ENCODE assay signal across 20 cellular contexts in genomic region chr16:67825119-67825518, GRCh38. TPM values are rescaled to one million over a fixed set of nuclear protein-coding genes. Genes with fewer than 3 reads are reported as not detected.
DNase-seq lines count a peak whose midpoint lies in the region; ATAC-seq, FAIRE-seq and TF ChIP-seq lines count a peak whose summit lies in the region.
"Had no signal": no experiment of that assay in that cellular context is flagged by ENCODE, and none has a peak within 500 bp of the region (broad histone marks: within the 10 kb centered on the region; RNA-seq: fewer than 3 reads in every experiment).

No MANE protein-coding gene starts in this region.

- no peak overlapping the region for H4K91ac ChIP-seq in H1 (replicated peaks; ENCODE audit: insufficient read length, low read length)

- H3K4me3 ChIP-seq in HEK293 (ENCODE audit: low read depth, low read length), result no peak overlapping the region
- H3K4me3 ChIP-seq in H1 (ENCODE audit: extremely low read depth in 1 of 4, insufficient read depth in 2 of 4, low read depth in 3 of 4, low read length in 4 of 4), result no peak overlapping the region; a peak in 1 of 8 replicates
- no peak overlapping the region for H3K4me3 ChIP-seq in osteoblast (ENCODE audit: insufficient read depth, low read length)
- no peak overlapping the region for H3K4me3 ChIP-seq in CD8-positive, alpha-beta memory T cell (ENCODE audit: low read length)
- H3K4me3 ChIP-seq: A549, SJSA1 had no signal

- DNase-seq in H1 (ENCODE audit: low read depth in 1 of 2, low spot score in 2 of 2) (no peak), osteoblast (ENCODE audit: insufficient read length, low spot score, missing footprints) (peak; percentile 32)
- no peak for DNase-seq in CD8-positive, alpha-beta memory T cell
- DNase-seq: EL, GF-D8, H7, HFFc6, NCI-H1105, NCI-H146, NCI-H2029 treated with DMSO at 0.1 percent for 48 hours, NCI-H446, NCI-H526, OCI-M1 had no signal

- H4K5ac ChIP-seq in H1 (ENCODE audit: insufficient read length, low read depth, low read length), result no peak overlapping the region

- no peak overlapping the region for H2BK120ac ChIP-seq in H1 (replicated peaks; ENCODE audit: low read depth, low read length)

- no peak overlapping the region for H3K4ac ChIP-seq in H1 (replicated peaks; ENCODE audit: insufficient read length, low read depth, low read length)

- H3K4me2 ChIP-seq in H1 (ENCODE audit: insufficient read depth in 1 of 2, low read depth in 2 of 2, low read length in 2 of 2) (no peak overlapping the region), osteoblast (ENCODE audit: insufficient read depth, low read length) (no peak overlapping the region)
- H3K4me2 ChIP-seq: A549, KMS-11 had no signal

- H3K4me3 Mint-ChIP-seq in CD8-positive, alpha-beta memory T cell, result no peak overlapping the region
- H3K4me3 Mint-ChIP-seq: B cell, HFFc6 had no signal

- H3K36me3 ChIP-seq in HEK293 (ENCODE audit: control insufficient read depth in 2 of 2, insufficient read depth in 1 of 2, low read length in 2 of 2) (peaks cover 0 to 47% of the 10 kb centered on the region in 2 experiments; a peak in 2 of 3 replicates), H1 (ENCODE audit: control insufficient read depth in 2 of 4, insufficient read depth in 4 of 4, low read length in 3 of 4) (peaks cover 5 to 25% (median 8%) of the 10 kb centered on the region in 4 experiments; a peak in 7 of 8 replicates), osteoblast (ENCODE audit: insufficient read depth, low read length) (peaks cover 21% of the 10 kb centered on the region)
- no peaks in the 10 kb centered on the region for H3K36me3 ChIP-seq in CD8-positive, alpha-beta memory T cell (ENCODE audit: insufficient read depth, low read length)

- H3K27ac ChIP-seq in HEK293 (ENCODE audit: extremely low read depth, low read depth, low read length) (no peak overlapping the region), H1 (ENCODE audit: low read depth, low read length) (no peak overlapping the region), osteoblast (ENCODE audit: low read depth, low read length) (no peak overlapping the region)
- no peak overlapping the region for H3K27ac ChIP-seq in CD8-positive, alpha-beta memory T cell (ENCODE audit: low read depth, low read length)
- H3K27ac ChIP-seq: A549, KMS-11, SJSA1 had no signal

- H2BK12ac ChIP-seq in H1 (ENCODE audit: low read depth, low read length), result no peak overlapping the region

- H3K79me1 ChIP-seq in H1 (ENCODE audit: low read depth, low read length), result no peaks in the 10 kb centered on the region; the same call in 1 of the 2 replicates

- 0 out of 2 replicates have a peak overlapping the region, but pooled peaks have one; percentile 39 for H2AK5ac ChIP-seq in H1 (ENCODE audit: low read depth, low read length)

- H4K20me1 ChIP-seq in H1 (replicated peaks in 1 of 2; ENCODE audit: control insufficient read depth in 1 of 2, insufficient read depth in 2 of 2, low read length in 2 of 2) (peaks cover 3 to 4% of the 10 kb centered on the region in 2 experiments), osteoblast (ENCODE audit: insufficient read depth, low read length) (no peaks in the 10 kb centered on the region)

- H3K79me2 ChIP-seq in H1 (ENCODE audit: control insufficient read depth in 1 of 2, insufficient read depth in 2 of 2, low read length in 2 of 2), result no peaks in the 10 kb centered on the region
- H3K79me2 ChIP-seq in osteoblast (ENCODE audit: insufficient read depth, low read length), result no peaks in the 10 kb centered on the region

- TF ChIP-seq EP300 in H1 (IDR thresholded peaks at IDR 0.05; ENCODE audit: borderline replicate concordance in 1 of 2, low read depth in 2 of 2, low read length in 2 of 2), result no peak

- no peak overlapping the region for H3K9ac ChIP-seq in H1 (replicated peaks in 1 of 4; ENCODE audit: extremely low read depth in 1 of 4, low read depth in 3 of 4, low read length in 3 of 4)
- H3K9ac ChIP-seq: KMS-11 had no signal

- no peaks in the 10 kb centered on the region; a peak in 1 of 7 replicates for H3K27me3 ChIP-seq in H1 (replicated peaks in 1 of 4; ENCODE audit: control insufficient read depth in 3 of 4, extremely low read depth in 1 of 4, insufficient read depth in 3 of 4, low read length in 3 of 4)
- H3K27me3 ChIP-seq in osteoblast (ENCODE audit: insufficient read depth, low read length), result no peaks in the 10 kb centered on the region
- no peaks in the 10 kb centered on the region for H3K27me3 ChIP-seq in CD8-positive, alpha-beta memory T cell (ENCODE audit: insufficient read depth, low read length, poor library complexity, severe bottlenecking)
- H3K27me3 ChIP-seq: SJSA1 had no signal

- H3K23me2 ChIP-seq in H1 (ENCODE audit: low read depth, low read length), result no peaks in the 10 kb centered on the region

- POLR2A ChIA-PET in HEK293 (lab: Yijun Ruan, JAX), result interaction anchor here (1.0 to 2.4 kb wide), 3 partner anchors 14 to 111 kb away, joined by 3 to 11 read pairs (median 5); no protein-coding TSS in a partner anchor
- POLR2A ChIA-PET in H1 (lab: Charles Lee; ENCODE audit: partially characterized antibody), result interaction anchor here (1.7 to 3.2 kb wide), 2 partner anchors 9 to 15 kb away, joined by 7 to 15 read pairs; no protein-coding TSS in a partner anchor
- POLR2A ChIA-PET in CD8-positive, alpha-beta memory T cell (lab: Charles Lee), result no interaction called here

- TF ChIP-seq RAD21 in H1 (IDR thresholded peaks at IDR 0.05 in 1 of 2, conservative IDR thresholded peaks at IDR 0.05 in 1 of 2; ENCODE audit: low read depth in 2 of 2, low read length in 2 of 2), result no peak

- no peak overlapping the region for H2BK20ac ChIP-seq in H1 (ENCODE audit: low read length)

- no peak for ATAC-seq in HG02938 (IDR thresholded peaks at IDR 0.05; ENCODE audit: unreplicated experiment)
- ATAC-seq: A549 had no signal

- H3K4me1 ChIP-seq in HEK293 (ENCODE audit: control insufficient read depth, insufficient read depth, low read length), result no peaks in the 10 kb centered on the region
- peaks cover 0 to 2% (median 0%) of the 10 kb centered on the region in 4 experiments; a peak in 3 of 7 replicates for H3K4me1 ChIP-seq in H1 (replicated peaks in 1 of 4; ENCODE audit: control insufficient read depth in 3 of 4, insufficient read depth in 4 of 4, low read length in 3 of 4)
- no peaks in the 10 kb centered on the region for H3K4me1 ChIP-seq in osteoblast (ENCODE audit: insufficient read depth, low read length)
- no peaks in the 10 kb centered on the region for H3K4me1 ChIP-seq in CD8-positive, alpha-beta memory T cell (ENCODE audit: insufficient read depth, low read length)
- H3K4me1 ChIP-seq: A549, SJSA1 had no signal

- no peak for FAIRE-seq in H1 (lab: Jason Lieb, UNC)
- FAIRE-seq: A549, RCC 7860 had no signal

- no peak overlapping the region for H3K23ac ChIP-seq in H1 (ENCODE audit: insufficient read length)

- no peak overlapping the region for H3K18ac ChIP-seq in H1 (ENCODE audit: extremely low read depth, low read length)

- CTCF ChIA-PET in HEK293 (lab: Yijun Ruan, JAX) (interaction anchor here (4.0 kb wide), 1 partner anchor 9 kb away, joined by 40 read pairs; no protein-coding TSS in a partner anchor), H1 (lab: Charles Lee; ENCODE audit: partially characterized antibody) (interaction anchor here (1.4 to 11.6 kb wide), 4 partner anchors 11 to 38 kb away, joined by 4 to 100 read pairs (median 6); partner anchors contain the start of gene NUTF2)
- CTCF ChIA-PET in CD8-positive, alpha-beta memory T cell (lab: Charles Lee), result interaction anchor here (2.0 to 2.3 kb wide), 2 partner anchors 8 to 9 kb away, joined by 9 to 15 read pairs; no protein-coding TSS in a partner anchor

- H3K4me1 Mint-ChIP-seq in CD8-positive, alpha-beta memory T cell, result no peaks in the 10 kb centered on the region
- H3K4me1 Mint-ChIP-seq: B cell had no signal

- H4K8ac ChIP-seq in H1 (ENCODE audit: extremely low read depth, insufficient read depth, low read length), result peak overlapping the region; percentile 36; the same call in 1 of the 2 replicates

- H3K9me3 ChIP-seq in HEK293 (ENCODE audit: control insufficient read depth, insufficient read depth, low read depth, low read length) (no peaks in the 10 kb centered on the region), H1 (ENCODE audit: insufficient read depth in 2 of 2, low read depth in 1 of 2, low read length in 1 of 2) (no peaks in the 10 kb centered on the region), osteoblast (ENCODE audit: low read depth, low read length) (no peaks in the 10 kb centered on the region)
- no peaks in the 10 kb centered on the region for H3K9me3 ChIP-seq in CD8-positive, alpha-beta memory T cell (ENCODE audit: low read length)
- H3K9me3 ChIP-seq: A549, SJSA1 had no signal

- 71% methylated on average over 8 of the region's 8 CpGs; no CpG with 5 or more reads in 1 of the 2 experiments for WGBS in H1 (ENCODE audit: extremely low coverage in 1 of 2, insufficient coverage in 1 of 2, insufficient read length in 1 of 2, insufficient replicate concordance in 2 of 2, low coverage in 1 of 2, low lambda C conversion rate in 2 of 2, missing lambda C conversion rate in 1 of 2), 2 experiments

- no peaks in the 10 kb centered on the region for H3K27me3 Mint-ChIP-seq in CD8-positive, alpha-beta memory T cell
- H3K27me3 Mint-ChIP-seq: B cell had no signal

- H2AFZ ChIP-seq in H1 (ENCODE audit: low read length) (no peak overlapping the region), osteoblast (ENCODE audit: low read length) (no peak overlapping the region)

- no peak for TF ChIP-seq POLR2A in H1 (IDR thresholded peaks at IDR 0.05; ENCODE audit: control extremely low read depth in 1 of 2, low read depth in 2 of 2, low read length in 2 of 2)

- no peak overlapping the region for H2BK15ac ChIP-seq in H1 (ENCODE audit: low read length)

- H3K27ac Mint-ChIP-seq in CD8-positive, alpha-beta memory T cell, result peak overlapping the region in 1 of 8 donors; percentile 38
- H3K27ac Mint-ChIP-seq: B cell, HFFc6 had no signal

- H3K14ac ChIP-seq in H1 (ENCODE audit: insufficient read length), result no peak overlapping the region

- H2BK5ac ChIP-seq in H1 (ENCODE audit: low read depth, low read length), result no peak overlapping the region; the same call in 1 of the 2 replicates

- H3K36me3 Mint-ChIP-seq in CD8-positive, alpha-beta memory T cell, result peaks cover 0 to 39% (median 0%) of the 10 kb centered on the region in 3 donors

- TF ChIP-seq CTCF in HEK293 (tag by site-specific recombination; IDR thresholded peaks at IDR 0.05), result no peak
- TF ChIP-seq CTCF in H1 (IDR thresholded peaks at IDR 0.05; ENCODE audit: control extremely low read depth in 1 of 3, insufficient read depth in 1 of 3, low read depth in 1 of 3, low read length in 3 of 3), result no peak
- no peak for TF ChIP-seq CTCF in osteoblast (IDR thresholded peaks at IDR 0.05; ENCODE audit: extremely low read depth, low read depth, low read length)

- H3K56ac ChIP-seq in H1 (replicated peaks; ENCODE audit: insufficient read length, low read depth, low read length), result no peak overlapping the region

- no peaks in the 10 kb centered on the region for H3K9me3 Mint-ChIP-seq in CD8-positive, alpha-beta memory T cell
- H3K9me3 Mint-ChIP-seq: HFFc6 had no signal

RNA-seq across cellular contexts. Expression of gene THAP11, which starts 17.0 kb away (rescaled TPM):
- 54.8 and 56.4 TPM in 2 replicates for total RNA-seq in H1 (2021; fragmentation: NEBNext Ultra II Directional; extraction: Animal tissue kit (Norgen Biotek cat#: 25700))
- 50.8 and 61.7 TPM in 2 replicates for polyA plus RNA-seq in H1 (2011; rRNA removed)
- polyA plus RNA-seq in H1 (2011; cell fraction: cytosol; rRNA removed), result 65.6 TPM
- 43.6 TPM for polyA plus RNA-seq in H1 (2011; cell fraction: nucleus; rRNA removed)
- polyA plus RNA-seq in H1 (2012, experiment 1 of 2), result 39.6 to 44.1 TPM (median 43.1 TPM) in 4 replicates
- polyA plus RNA-seq in H1 (2012, experiment 2 of 2), result 43.8 TPM
- 28.0 TPM for polyA plus RNA-seq in H1 (2013, experiment 1 of 2)
- 28.8 TPM for polyA plus RNA-seq in H1 (2013, experiment 2 of 2)
- 28.1 and 32.3 TPM in 2 replicates for polyA minus RNA-seq in H1 (2011; rRNA and poly(A)+ RNA removed)
- polyA minus RNA-seq in H1 (2011; cell fraction: cytosol; rRNA and poly(A)+ RNA removed), result 32.9 TPM
- polyA minus RNA-seq in H1 (2011; cell fraction: nucleus; rRNA and poly(A)+ RNA removed), result 19.9 TPM
- total RNA-seq in osteoblast, result 23.6 and 25.7 TPM in 2 replicates
- 10 to 100 TPM; 52.6 to 55.1 TPM for total RNA-seq in CD8-positive, alpha-beta memory T cell
- 153 TPM for polyA plus RNA-seq in CD8-positive, alpha-beta memory T cell

RNA-seq across cellular contexts. Expression of gene TSNAXIP1, which starts 18.4 kb away (rescaled TPM):
- 0.37 and 1.3 TPM in 2 replicates for total RNA-seq in H1 (2021; fragmentation: NEBNext Ultra II Directional; extraction: Animal tissue kit (Norgen Biotek cat#: 25700))
- polyA plus RNA-seq in H1 (2011; rRNA removed), result 0.39 and 0.94 TPM in 2 replicates
- polyA plus RNA-seq in H1 (2011; cell fraction: cytosol; rRNA removed), result 1.2 TPM
- polyA plus RNA-seq in H1 (2011; cell fraction: nucleus; rRNA removed), result 5.5 TPM
- polyA plus RNA-seq in H1 (2012, experiment 1 of 2), result 1.2 to 1.6 TPM (median 1.3 TPM) in 4 replicates
- 0.37 TPM for polyA plus RNA-seq in H1 (2012, experiment 2 of 2)
- polyA plus RNA-seq in H1 (2013, experiment 1 of 2), result 0.97 TPM
- polyA plus RNA-seq in H1 (2013, experiment 2 of 2), result 0.74 TPM
- 0.41 TPM in 2 replicates for polyA minus RNA-seq in H1 (2011; rRNA and poly(A)+ RNA removed)
- polyA minus RNA-seq in H1 (2011; cell fraction: cytosol; rRNA and poly(A)+ RNA removed), result not detected
- 1.2 TPM for polyA minus RNA-seq in H1 (2011; cell fraction: nucleus; rRNA and poly(A)+ RNA removed)
- 0.88 and 1.8 TPM in 2 replicates for total RNA-seq in osteoblast
- total RNA-seq in CD8-positive, alpha-beta memory T cell, result 1 to 10 TPM; 1.2 to 1.5 TPM
- 0.13 TPM for polyA plus RNA-seq in CD8-positive, alpha-beta memory T cell

RNA-seq across cellular contexts. Expression of gene RANBP10, which starts 18.8 kb away (rescaled TPM):
- total RNA-seq in H1 (2021; fragmentation: NEBNext Ultra II Directional; extraction: Animal tissue kit (Norgen Biotek cat#: 25700)), result 13.8 and 16.8 TPM in 2 replicates
- polyA plus RNA-seq in H1 (2011; rRNA removed), result 14.2 and 16.3 TPM in 2 replicates
- 9.9 TPM for polyA plus RNA-seq in H1 (2011; cell fraction: cytosol; rRNA removed)
- 20.6 TPM for polyA plus RNA-seq in H1 (2011; cell fraction: nucleus; rRNA removed)
- polyA plus RNA-seq in H1 (2012, experiment 1 of 2), result 10.6 to 12.7 TPM (median 11.3 TPM) in 4 replicates
- 7.9 TPM for polyA plus RNA-seq in H1 (2012, experiment 2 of 2)
- polyA plus RNA-seq in H1 (2013, experiment 1 of 2), result 7.7 TPM
- polyA plus RNA-seq in H1 (2013, experiment 2 of 2), result 7.7 TPM
- polyA minus RNA-seq in H1 (2011; rRNA and poly(A)+ RNA removed), result 26.2 and 32.5 TPM in 2 replicates
- 7.8 TPM for polyA minus RNA-seq in H1 (2011; cell fraction: cytosol; rRNA and poly(A)+ RNA removed)
- polyA minus RNA-seq in H1 (2011; cell fraction: nucleus; rRNA and poly(A)+ RNA removed), result 10.3 TPM
- total RNA-seq in osteoblast, result 5.4 and 5.6 TPM in 2 replicates
- total RNA-seq in CD8-positive, alpha-beta memory T cell, result 10 to 100 TPM; 18.9 to 20.0 TPM
- 11.1 TPM for polyA plus RNA-seq in CD8-positive, alpha-beta memory T cell

RNA-seq across cellular contexts. Expression of gene NUTF2, which starts 21.6 kb away (rescaled TPM):
- total RNA-seq in H1 (2021; fragmentation: NEBNext Ultra II Directional; extraction: Animal tissue kit (Norgen Biotek cat#: 25700)), result 219 and 229 TPM in 2 replicates
- 377 and 382 TPM in 2 replicates for polyA plus RNA-seq in H1 (2011; rRNA removed)
- 322 TPM for polyA plus RNA-seq in H1 (2011; cell fraction: cytosol; rRNA removed)
- 256 TPM for polyA plus RNA-seq in H1 (2011; cell fraction: nucleus; rRNA removed)
- 285 to 353 TPM (median 329 TPM) in 4 replicates for polyA plus RNA-seq in H1 (2012, experiment 1 of 2)
- 190 TPM for polyA plus RNA-seq in H1 (2012, experiment 2 of 2)
- 335 TPM for polyA plus RNA-seq in H1 (2013, experiment 1 of 2)
- 317 TPM for polyA plus RNA-seq in H1 (2013, experiment 2 of 2)
- polyA minus RNA-seq in H1 (2011; rRNA and poly(A)+ RNA removed), result 306 and 380 TPM in 2 replicates
- 201 TPM for polyA minus RNA-seq in H1 (2011; cell fraction: cytosol; rRNA and poly(A)+ RNA removed)
- 150 TPM for polyA minus RNA-seq in H1 (2011; cell fraction: nucleus; rRNA and poly(A)+ RNA removed)
- total RNA-seq in osteoblast, result 203 TPM in 2 replicates
- total RNA-seq in CD8-positive, alpha-beta memory T cell, result 100 to 1,000 TPM; 181 TPM
- 129 TPM for polyA plus RNA-seq in CD8-positive, alpha-beta memory T cell

RNA-seq across cellular contexts. Expression of gene CENPT, which starts 22.4 kb away (rescaled TPM):
- total RNA-seq in H1 (2021; fragmentation: NEBNext Ultra II Directional; extraction: Animal tissue kit (Norgen Biotek cat#: 25700)), result 42.2 and 42.4 TPM in 2 replicates
- polyA plus RNA-seq in H1 (2011; rRNA removed), result 53.4 and 82.7 TPM in 2 replicates
- 82.3 TPM for polyA plus RNA-seq in H1 (2011; cell fraction: cytosol; rRNA removed)
- polyA plus RNA-seq in H1 (2011; cell fraction: nucleus; rRNA removed), result 415 TPM
- polyA plus RNA-seq in H1 (2012, experiment 1 of 2), result 38.1 to 58.6 TPM (median 58.5 TPM) in 4 replicates
- 39.5 TPM for polyA plus RNA-seq in H1 (2012, experiment 2 of 2)
- 41.5 TPM for polyA plus RNA-seq in H1 (2013, experiment 1 of 2)
- 34.8 TPM for polyA plus RNA-seq in H1 (2013, experiment 2 of 2)
- polyA minus RNA-seq in H1 (2011; rRNA and poly(A)+ RNA removed), result 22.9 and 26.2 TPM in 2 replicates
- 18.9 TPM for polyA minus RNA-seq in H1 (2011; cell fraction: cytosol; rRNA and poly(A)+ RNA removed)
- 50.5 TPM for polyA minus RNA-seq in H1 (2011; cell fraction: nucleus; rRNA and poly(A)+ RNA removed)
- 24.2 and 25.6 TPM in 2 replicates for total RNA-seq in osteoblast
- total RNA-seq in CD8-positive, alpha-beta memory T cell, result 10 to 100 TPM; 56.5 to 58.6 TPM
- 14.3 TPM for polyA plus RNA-seq in CD8-positive, alpha-beta memory T cell
